18 cellular contexts compared by ENCODE assay signal in the genomic region with DNA sequence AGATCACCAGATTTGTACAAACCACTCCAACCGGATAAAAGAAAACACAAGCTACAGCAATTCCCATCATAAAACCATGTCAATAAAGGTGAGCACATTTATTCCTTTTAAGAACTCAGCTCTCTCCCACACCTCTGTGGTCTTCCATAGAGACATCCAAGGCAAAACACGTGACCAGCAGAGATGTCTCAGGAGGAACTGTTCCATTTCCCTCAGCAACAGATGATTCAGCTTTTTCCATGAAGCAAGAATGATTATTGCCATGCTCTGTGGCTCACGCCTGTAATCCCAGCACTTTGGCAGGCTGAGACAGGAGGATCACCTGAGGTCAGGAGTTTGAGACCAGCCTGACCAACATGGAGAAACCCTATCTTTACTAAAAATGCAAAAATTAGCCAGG. TPM values are rescaled to one million over a fixed set of nuclear protein-coding genes. Genes with fewer than 3 reads are reported as not detected.
A peak's percentile ranks its signal among the peaks of the same experiment; 100 is the strongest.
DNase-seq lines count a peak whose midpoint lies in the region; ATAC-seq, FAIRE-seq and TF ChIP-seq lines count a peak whose summit lies in the region.
"Had no signal": no experiment of that assay in that cellular context is flagged by ENCODE, and none has a peak within 500 bp of the region (broad histone marks: within the 10 kb centered on the region; RNA-seq: fewer than 3 reads in every experiment).

No MANE protein-coding gene starts in this region.

- H3K27me3 ChIP-seq in GM23338 (ENCODE audit: insufficient read depth) (no peaks in the 10 kb centered on the region), K562 (ENCODE audit: control insufficient read depth in 2 of 2, insufficient read depth in 2 of 2, low read length in 2 of 2) (no peaks in the 10 kb centered on the region), A673 (replicated peaks; ENCODE audit: insufficient read depth, low read depth, low read length, poor library complexity) (peaks cover 3% of the 10 kb centered on the region)
- H3K27me3 ChIP-seq: BE2C had no signal

- no peaks in the 10 kb centered on the region for H3K36me3 Mint-ChIP-seq in GM23338 (ENCODE audit: low read depth)
- H3K36me3 Mint-ChIP-seq: CD4-positive, alpha-beta memory T cell had no signal

- H3K9ac ChIP-seq in K562 (ENCODE audit: insufficient read depth in 1 of 2, low read depth in 2 of 2, low read length in 2 of 2) = no peak overlapping the region

- H3K36me3 ChIP-seq in GM23338 (ENCODE audit: insufficient read depth) = no peaks in the 10 kb centered on the region
- H3K36me3 ChIP-seq in K562 (ENCODE audit: control insufficient read depth, insufficient read depth, low read length) = no peaks in the 10 kb centered on the region
- H3K36me3 ChIP-seq in A673 (ENCODE audit: insufficient read depth, low read length, poor library complexity, severe bottlenecking) = no peaks in the 10 kb centered on the region
- H3K36me3 ChIP-seq: BE2C had no signal

- H3F3A ChIP-seq in GM23338 (replicated peaks; ENCODE audit: low read depth) = no peaks in the 10 kb centered on the region

- no peak for DNase-seq in GM23338 (ENCODE audit: low spot score)
- DNase-seq in M059J (ENCODE audit: low read depth) = peak; percentile 41
- no peak for DNase-seq in K562 (ENCODE audit: extremely low read depth in 1 of 4, low spot score in 3 of 4)
- peak; percentile 24 for DNase-seq in fibroblast of peridontal ligament (ENCODE audit: extremely low read depth)
- no peak for DNase-seq in NCI-H2227 (lab: John Stamatoyannopoulos, UW; ENCODE audit: unreplicated experiment)
- no peak for DNase-seq in A673 (ENCODE audit: low spot score)
- DNase-seq in activated T-cell treated with anti-CD3 and anti-CD28 coated beads, Interleukin-2, amount 50 U/mL, for 1 hour = no peak
- DNase-seq: BE2C; CD4-positive, alpha-beta memory T cell; Karpas-422; NCI-H1436; NCI-H2081 treated with DMSO at 0.1 percent for 48 hours; NCI-H2227 treated with DMSO at 0.1 percent for 48 hours; NCI-H526 had no signal

- BruUV-seq in K562 (replicated peaks; lab: Mats Ljungman, UMichigan) (no TSS peak), A673 (replicated peaks; lab: Mats Ljungman, UMichigan) (no TSS peak)

- H3K27me3 Mint-ChIP-seq in GM23338 (ENCODE audit: insufficient read depth, low read depth, poor library complexity) = no peaks in the 10 kb centered on the region
- H3K27me3 Mint-ChIP-seq: CD4-positive, alpha-beta memory T cell had no signal

- no peak for TF ChIP-seq EP300 in K562 (IDR thresholded peaks at IDR 0.05; ENCODE audit: low read length)

- H3K9me3 ChIP-seq in K562 (replicated peaks; ENCODE audit: control insufficient read depth, insufficient read depth, low read depth, low read length) (no peaks in the 10 kb centered on the region), A673 (ENCODE audit: low read depth, low read length, poor library complexity, severe bottlenecking) (no peaks in the 10 kb centered on the region)
- H3K9me3 ChIP-seq: BE2C had no signal

- H3K9me2 ChIP-seq in GM23338 (ENCODE audit: insufficient read depth) = peaks cover 4% of the 10 kb centered on the region; the same call in 1 of the 2 replicates

- H3K4me1 Mint-ChIP-seq in GM23338 = peaks cover 12% of the 10 kb centered on the region

- H2AFZ ChIP-seq in GM23338 = 0 out of 2 replicates have a peak overlapping the region, but pooled peaks have one; percentile 48
- no peak overlapping the region for H2AFZ ChIP-seq in K562 (ENCODE audit: low read depth, low read length)

- POLR2A ChIA-PET in K562 (lab: Yijun Ruan, JAX) = no interaction called here
- POLR2A ChIA-PET in A673 (lab: Charles Lee; ENCODE audit: low non-redundant PET) = no interaction called here

- H3K4me3 ChIP-seq in GM23338 = no peak overlapping the region
- no peak overlapping the region for H3K4me3 ChIP-seq in K562
- no peak overlapping the region for H3K4me3 ChIP-seq in A673 (ENCODE audit: low read depth, low read length, poor library complexity, severe bottlenecking)

- no peak for FAIRE-seq in K562 (lab: Jason Lieb, UNC)
- FAIRE-seq: H54 had no signal

- H3K27ac ChIP-seq in GM23338 (ENCODE audit: low read depth) = no peak overlapping the region
- H3K27ac ChIP-seq in K562 (ENCODE audit: extremely low read depth, low read depth, low read length) = no peak overlapping the region
- no peak overlapping the region for H3K27ac ChIP-seq in A673 (ENCODE audit: low read depth, low read length, poor library complexity, severe bottlenecking)

- H4K20me1 ChIP-seq in GM23338 (replicated peaks; ENCODE audit: insufficient read depth) = no peaks in the 10 kb centered on the region
- no peaks in the 10 kb centered on the region for H4K20me1 ChIP-seq in K562 (replicated peaks; ENCODE audit: control insufficient read depth, insufficient read depth, low read length)

- TF ChIP-seq CTCF in GM23338 (conservative IDR thresholded peaks at IDR 0.05; ENCODE audit: low read depth in 2 of 2) (no peak), K562 (IDR thresholded peaks at IDR 0.05 in 2 of 3, conservative IDR thresholded peaks at IDR 0.05 in 1 of 3; ENCODE audit: insufficient read depth in 2 of 3, low read depth in 1 of 3, low read length in 3 of 3) (no peak), A673 (conservative IDR thresholded peaks at IDR 0.05; ENCODE audit: low read depth, low read length) (no peak)

- WGBS in K562 (ENCODE audit: insufficient coverage, low coverage, missing lambda C conversion rate) = 0% methylated on average over 3 of the region's 3 CpGs

- intact Hi-C loops in K562 (cut with micrococcal nuclease) (no loop called here), A673 (cut with micrococcal nuclease; ENCODE audit: unreplicated experiment) (no loop called here)

- H3K4me1 ChIP-seq in GM23338 (ENCODE audit: insufficient read depth) (no peaks in the 10 kb centered on the region), K562 (replicated peaks in 1 of 2; ENCODE audit: control insufficient read depth in 2 of 2, insufficient read depth in 2 of 2, low read length in 2 of 2) (no peaks in the 10 kb centered on the region), A673 (ENCODE audit: insufficient read depth, low read length, poor library complexity, severe bottlenecking) (no peaks in the 10 kb centered on the region)
- H3K4me1 ChIP-seq: BE2C had no signal

- CTCF ChIA-PET in K562 (lab: Yijun Ruan, JAX; ENCODE audit: low intra/inter-chr PET ratio) (no interaction called here), A673 (lab: Charles Lee) (no interaction called here)

- ATAC-seq in GM23338 (no peak), K562 (no peak), GM21526 (IDR thresholded peaks at IDR 0.05; ENCODE audit: low FRiP score, unreplicated experiment) (no peak)

- H3K9me3 Mint-ChIP-seq in GM23338 = no peaks in the 10 kb centered on the region

- TF ChIP-seq POLR2A in K562 (conservative IDR thresholded peaks at IDR 0.05) = no peak

- in situ Hi-C loops in K562 (cut with MboI) = no loop called here

- H3K4me2 ChIP-seq in GM23338 (no peak overlapping the region), K562 (ENCODE audit: insufficient read depth, low read length) (no peak overlapping the region)

- H3K4me3 Mint-ChIP-seq in GM23338 = no peak overlapping the region

- H3K9me1 ChIP-seq in K562 (ENCODE audit: control insufficient read depth, insufficient read depth, low read length) = no peaks in the 10 kb centered on the region

- no peak overlapping the region for H3K27ac Mint-ChIP-seq in GM23338

- no peaks in the 10 kb centered on the region for H3K79me2 ChIP-seq in GM23338 (replicated peaks; ENCODE audit: insufficient read depth)
- H3K79me2 ChIP-seq in K562 (ENCODE audit: control insufficient read depth, insufficient read depth, low read length) = no peaks in the 10 kb centered on the region

- TF ChIP-seq RAD21 in K562 (CRISPR knock-in tag; conservative IDR thresholded peaks at IDR 0.05 in 1 of 2, IDR thresholded peaks at IDR 0.05 in 1 of 2) = no peak

RNA-seq across cellular contexts. Expression of a gene that starts 15.8 kb away (rescaled TPM):
- total RNA-seq in GM23338 (2014; rRNA removed; shearing (Covaris generic)) = not detected in 2 replicates
- polyA plus RNA-seq in GM23338 (2016; fragmentation: Nextera tagmentation; extraction: Ambion mirVana) (not detected in 2 replicates), K562 (2011; rRNA removed) (not detected in 2 replicates), K562 (2014; fragmentation: Illumina TruSeq; extraction: Trizol) (not detected in 2 replicates), K562 (2014; fragmentation: Nextera tagmentation; extraction: Ambion mirVana) (not detected), K562 (2014; rRNA removed) (not detected in 2 replicates)
- not detected in 2 replicates for total RNA-seq in M059J (2014; rRNA removed; shearing (Covaris generic))
- total RNA-seq in K562 (2011; cell fraction: chromatin; rRNA removed; ENCODE audit: low replicate concordance) = not detected in 2 replicates
- not detected in 2 replicates for total RNA-seq in K562 (2011; cell fraction: nucleolus; rRNA removed)
- total RNA-seq in K562 (2011; cell fraction: nucleoplasm; rRNA removed) = not detected in 2 replicates
- total RNA-seq in K562 (2014; rRNA removed) (not detected in 2 replicates), K562 (2014; rRNA removed; fragmentation: Illumina TruSeq; extraction: Trizol) (not detected in 2 replicates), K562 (2015; rRNA removed; fragmentation: Illumina TruSeq; extraction: Trizol) (not detected in 2 replicates), K562 (2021) (not detected in 2 replicates), A673 (2021) (not detected in 2 replicates)
- not detected in 2 replicates for polyA plus RNA-seq in K562 (2011; cell fraction: cytosol; rRNA removed)
- not detected in 2 replicates for polyA plus RNA-seq in K562 (2011; cell fraction: nucleus; rRNA removed)
- polyA plus RNA-seq in K562 (2012) = not detected in 2 replicates
- not detected in 2 replicates for polyA minus RNA-seq in K562 (2011; rRNA and poly(A)+ RNA removed)
- not detected in 2 replicates for polyA minus RNA-seq in K562 (2011; cell fraction: cytosol; rRNA and poly(A)+ RNA removed)
- polyA minus RNA-seq in K562 (2011; cell fraction: nucleus; rRNA and poly(A)+ RNA removed) = not detected in 2 replicates
- total RNA-seq: Daoy had no signal
- polyA plus RNA-seq: AG04450 had no signal

RNA-seq across cellular contexts. Expression of a gene that starts 54.5 kb away (rescaled TPM):
- 0.14 TPM in 1 of 2 replicates, not detected in the other for total RNA-seq in GM23338 (2014; rRNA removed; shearing (Covaris generic))
- polyA plus RNA-seq in GM23338 (2016; fragmentation: Nextera tagmentation; extraction: Ambion mirVana) = not detected in 2 replicates
- total RNA-seq in M059J (2014; rRNA removed; shearing (Covaris generic)) = 0.37 and 1.1 TPM in 2 replicates
- total RNA-seq in K562 (2011; cell fraction: chromatin; rRNA removed; ENCODE audit: low replicate concordance) = not detected in 2 replicates
- not detected in 2 replicates for total RNA-seq in K562 (2011; cell fraction: nucleolus; rRNA removed)
- not detected in 2 replicates for total RNA-seq in K562 (2011; cell fraction: nucleoplasm; rRNA removed)
- total RNA-seq in K562 (2014; rRNA removed) = not detected in 2 replicates
- not detected in 2 replicates for total RNA-seq in K562 (2014; rRNA removed; fragmentation: Illumina TruSeq; extraction: Trizol)
- total RNA-seq in K562 (2015; rRNA removed; fragmentation: Illumina TruSeq; extraction: Trizol) = not detected in 2 replicates
- total RNA-seq in K562 (2021) = not detected in 2 replicates
- not detected in 2 replicates for polyA plus RNA-seq in K562 (2011; rRNA removed)
- polyA plus RNA-seq in K562 (2011; cell fraction: cytosol; rRNA removed) = 0.04 TPM in 1 of 2 replicates, not detected in the other
- polyA plus RNA-seq in K562 (2011; cell fraction: nucleus; rRNA removed) = not detected in 2 replicates
- polyA plus RNA-seq in K562 (2012) = not detected in 2 replicates
- polyA plus RNA-seq in K562 (2014; fragmentation: Illumina TruSeq; extraction: Trizol) = not detected in 2 replicates
- not detected for polyA plus RNA-seq in K562 (2014; fragmentation: Nextera tagmentation; extraction: Ambion mirVana)
- polyA plus RNA-seq in K562 (2014; rRNA removed) = not detected in 2 replicates
- not detected in 2 replicates for polyA minus RNA-seq in K562 (2011; rRNA and poly(A)+ RNA removed)
- polyA minus RNA-seq in K562 (2011; cell fraction: cytosol; rRNA and poly(A)+ RNA removed) = not detected in 2 replicates
- not detected in 2 replicates for polyA minus RNA-seq in K562 (2011; cell fraction: nucleus; rRNA and poly(A)+ RNA removed)
- total RNA-seq in A673 (2021) = not detected in 2 replicates

Comparison
In these comparisons a context has a peak if more than half of its experiments do, and no peak if none do; other contexts are left out.
1. DNase-seq: peak in M059J (single experiment) and fibroblast of peridontal ligament (single experiment); none in GM23338 (single experiment), K562 (0 of 4), NCI-H2227 (single experiment), A673 (single experiment) and activated T-cell treated with anti-CD3 and anti-CD28 coated beads, Interleukin-2, amount 50 U/mL, for 1 hour (single experiment).